ENCODE assay signal across 22 cellular contexts in the genomic region with DNA sequence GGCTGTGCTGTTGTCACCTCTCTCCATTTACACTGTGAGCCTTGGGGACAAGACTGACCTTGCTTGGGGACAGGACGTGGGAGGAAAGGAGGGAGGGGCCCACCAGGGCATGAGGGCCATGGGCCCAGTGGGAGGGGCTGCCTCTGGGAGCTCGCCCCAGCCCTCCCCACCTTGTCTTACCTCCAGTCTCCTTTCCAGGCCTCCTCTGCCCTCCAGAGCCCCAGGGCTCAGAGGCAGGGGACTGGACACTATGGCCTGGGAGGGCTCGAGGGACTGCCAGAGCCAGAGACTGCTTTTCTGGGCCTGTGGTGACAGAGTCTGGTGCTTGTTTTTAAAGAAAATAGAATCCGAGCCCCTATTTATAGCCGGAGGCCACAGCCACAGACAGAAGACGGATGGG. TPM values are rescaled to one million over a fixed set of nuclear protein-coding genes. Genes with fewer than 3 reads are reported as not detected.
DNase-seq lines count a peak whose midpoint lies in the region; ATAC-seq, FAIRE-seq and TF ChIP-seq lines count a peak whose summit lies in the region.
"Had no signal": no experiment of that assay in that cellular context is flagged by ENCODE, and none has a peak within 500 bp of the region (broad histone marks: within the 10 kb centered on the region; RNA-seq: fewer than 3 reads in every experiment).

No MANE protein-coding gene starts in this region.

- H3K9me1 ChIP-seq in K562 (ENCODE audit: control insufficient read depth, insufficient read depth, low read length), result no peaks in the 10 kb centered on the region

- DNase-seq in cardiac muscle cell (ENCODE audit: low read depth in 1 of 2, low spot score in 1 of 2) (no peak), cardiac septum (ENCODE audit: low spot score) (no peak), K562 (ENCODE audit: extremely low read depth in 1 of 4, low spot score in 3 of 4) (peak in 2 of 4 experiments; percentile 23 to 45), naive B cell (no peak), tibial nerve (ENCODE audit: low spot score in 2 of 2) (no peak), kidney tubule cell (ENCODE audit: low spot score) (no peak), AG08396 (ENCODE audit: low spot score) (no peak)
- DNase-seq: 8988T; activated CD8-positive, alpha-beta T cell treated with anti-CD3 and anti-CD28 coated beads, Interleukin-2, amount 10 ng/mL, durations not matched to agents 7 days and 5 days; activated T-cell treated with anti-CD3 and anti-CD28 coated beads, Interleukin-2, amount 50 U/mL, for 72 hours; DMS53; KBM-7; NK-92 treated with Interleukin-12 subunit alpha and Interleukin-12 subunit beta, amount 100 ng/mL, for 24 hours; RPMI8226; stimulated activated CD4-positive, alpha-beta T cell treated with anti-CD3 and anti-CD28 coated beads, Interleukin-4, amount 100 ng/mL, for 24 hours had no signal

- peak; percentile 57 for ATAC-seq in K562
- no peak for ATAC-seq in naive B cell (ENCODE audit: low read depth in 2 of 2)
- ATAC-seq in HG03378 (IDR thresholded peaks at IDR 0.05; ENCODE audit: unreplicated experiment), result no peak
- ATAC-seq: activated CD8-positive, alpha-beta T cell treated with anti-CD3 and anti-CD28 coated beads, Interleukin-2, amount 10 ng/mL, durations not matched to agents 7 days and 5 days; activated T-cell treated with anti-CD3 and anti-CD28 coated beads, Interleukin-2, amount 50 U/mL, for 72 hours; sciatic nerve had no signal

- in situ Hi-C loops in K562 (cut with MboI), result no loop called here

- no peak overlapping the region for H3K4me2 ChIP-seq in K562 (ENCODE audit: insufficient read depth, low read length)
- H3K4me2 ChIP-seq: neural progenitor cell had no signal

- H3K9ac ChIP-seq in K562 (ENCODE audit: insufficient read depth in 1 of 2, low read depth in 2 of 2, low read length in 2 of 2), result peak overlapping the region in 1 of 2 experiments; percentile 35; a peak in 2 of 4 replicates
- H3K9ac ChIP-seq: neural progenitor cell had no signal

- TF ChIP-seq POLR2A in K562 (conservative IDR thresholded peaks at IDR 0.05), result no peak
- no peak for TF ChIP-seq POLR2A in tibial nerve (IDR thresholded peaks at IDR 0.05)

- POLR2A ChIA-PET in K562 (lab: Yijun Ruan, JAX), result no interaction called here

- H3K4me3 ChIP-seq in cardiac muscle cell, result no peak overlapping the region
- no peak overlapping the region for H3K4me3 ChIP-seq in K562
- no peak overlapping the region for H3K4me3 ChIP-seq in tibial nerve
- H3K4me3 ChIP-seq: neural progenitor cell had no signal

- no peaks in the 10 kb centered on the region for H3K79me2 ChIP-seq in K562 (ENCODE audit: control insufficient read depth, insufficient read depth, low read length)

- intact Hi-C loops in cardiac septum (cut with DNase I) (no loop called here), K562 (cut with micrococcal nuclease) (no loop called here)

- CTCF ChIA-PET in K562 (lab: Yijun Ruan, JAX; ENCODE audit: low intra/inter-chr PET ratio), result interaction anchor here (0.7 kb wide), 1 partner anchor 125 kb away, joined by 5 read pairs; no protein-coding TSS in a partner anchor

- no peaks in the 10 kb centered on the region for H3K9me3 ChIP-seq in cardiac muscle cell (ENCODE audit: low read depth)
- no peaks in the 10 kb centered on the region for H3K9me3 ChIP-seq in K562 (replicated peaks; ENCODE audit: control insufficient read depth, insufficient read depth, low read depth, low read length)
- no peaks in the 10 kb centered on the region for H3K9me3 ChIP-seq in tibial nerve

- peak; percentile 55 for FAIRE-seq in K562 (lab: Jason Lieb, UNC)
- FAIRE-seq: endometrium had no signal

- no peak overlapping the region for H2AFZ ChIP-seq in K562 (ENCODE audit: low read depth, low read length)
- H2AFZ ChIP-seq: neural progenitor cell had no signal

- H3K27ac ChIP-seq in cardiac muscle cell (peak overlapping the region; percentile 75), K562 (ENCODE audit: extremely low read depth, low read depth, low read length) (no peak overlapping the region), tibial nerve (peak overlapping the region; percentile 72 to 98 (median 84))
- H3K27ac ChIP-seq: HL-60, neural progenitor cell, VCaP had no signal

- H3K4me3 Mint-ChIP-seq in naive B cell, result peak overlapping the region in 5 of 8 donors; percentile 26 to 75 (median 67)
- H3K4me3 Mint-ChIP-seq: activated CD8-positive, alpha-beta T cell treated with anti-CD3 and anti-CD28 coated beads, Interleukin-2, amount 10 ng/mL, durations not matched to agents 7 days and 5 days; activated T-cell treated with anti-CD3 and anti-CD28 coated beads, Interleukin-2, amount 50 U/mL, for 72 hours; neural progenitor cell; type B pancreatic cell had no signal

- peaks cover 18% of the 10 kb centered on the region for H3K4me1 ChIP-seq in cardiac muscle cell (ENCODE audit: low read depth)
- H3K4me1 ChIP-seq in K562 (replicated peaks in 1 of 2; ENCODE audit: control insufficient read depth in 2 of 2, insufficient read depth in 2 of 2, low read length in 2 of 2), result peaks cover 0 to 17% of the 10 kb centered on the region in 2 experiments; a peak in 3 of 5 replicates
- H3K4me1 ChIP-seq in tibial nerve, result peaks cover 0 to 86% (median 70%) of the 10 kb centered on the region in 4 donors
- H3K4me1 ChIP-seq: neural progenitor cell had no signal

- H3K36me3 Mint-ChIP-seq in naive B cell, result no peaks in the 10 kb centered on the region
- H3K36me3 Mint-ChIP-seq: neural progenitor cell, type B pancreatic cell had no signal

- TF ChIP-seq RAD21 in K562 (CRISPR knock-in tag; conservative IDR thresholded peaks at IDR 0.05 in 1 of 2, IDR thresholded peaks at IDR 0.05 in 1 of 2), result no peak

- peaks cover 0 to 2% (median 0%) of the 10 kb centered on the region in 7 donors for H3K9me3 Mint-ChIP-seq in naive B cell
- H3K9me3 Mint-ChIP-seq: activated T-cell treated with anti-CD3 and anti-CD28 coated beads, Interleukin-2, amount 50 U/mL, for 72 hours; neural progenitor cell; type B pancreatic cell had no signal

- H4K20me1 ChIP-seq in K562 (replicated peaks; ENCODE audit: control insufficient read depth, insufficient read depth, low read length), result no peaks in the 10 kb centered on the region

- BruUV-seq in K562 (replicated peaks; lab: Mats Ljungman, UMichigan), result no TSS peak

- TF ChIP-seq EP300 in K562 (IDR thresholded peaks at IDR 0.05; ENCODE audit: low read length), result no peak
- no peak for TF ChIP-seq EP300 in tibial nerve (IDR thresholded peaks at IDR 0.05)

- WGBS in K562 (ENCODE audit: insufficient coverage, low coverage, missing lambda C conversion rate), result 40% methylated on average over 3 of the region's 6 CpGs
- WGBS in tibial nerve, 2 donors, result 45 to 68% methylated on average over 2 to 4 of the region's 6 CpGs

- no peaks in the 10 kb centered on the region for H3K36me3 ChIP-seq in cardiac muscle cell
- H3K36me3 ChIP-seq in K562 (ENCODE audit: control insufficient read depth, insufficient read depth, low read length), result no peaks in the 10 kb centered on the region
- peaks cover 0 to 7% (median 0%) of the 10 kb centered on the region in 3 donors for H3K36me3 ChIP-seq in tibial nerve
- H3K36me3 ChIP-seq: neural progenitor cell had no signal

- TF ChIP-seq CTCF in cardiac muscle cell (IDR thresholded peaks at IDR 0.05; ENCODE audit: low read depth, low read length), result no peak
- TF ChIP-seq CTCF in K562 (IDR thresholded peaks at IDR 0.05 in 2 of 3, conservative IDR thresholded peaks at IDR 0.05 in 1 of 3; ENCODE audit: insufficient read depth in 2 of 3, low read depth in 1 of 3, low read length in 3 of 3), result no peak
- no peak for TF ChIP-seq CTCF in tibial nerve (IDR thresholded peaks at IDR 0.05)

- H3K4me1 Mint-ChIP-seq in naive B cell, result peaks cover 41 to 50% (median 49%) of the 10 kb centered on the region in 3 donors

- H3K27me3 ChIP-seq in cardiac muscle cell, result no peaks in the 10 kb centered on the region
- H3K27me3 ChIP-seq in K562 (ENCODE audit: control insufficient read depth in 2 of 2, insufficient read depth in 2 of 2, low read length in 2 of 2), result no peaks in the 10 kb centered on the region
- no peaks in the 10 kb centered on the region for H3K27me3 ChIP-seq in tibial nerve
- H3K27me3 ChIP-seq: neural progenitor cell had no signal

- peak overlapping the region in 5 of 6 donors; percentile 10 to 86 (median 73) for H3K27ac Mint-ChIP-seq in naive B cell
- H3K27ac Mint-ChIP-seq: activated CD8-positive, alpha-beta T cell treated with anti-CD3 and anti-CD28 coated beads, Interleukin-2, amount 10 ng/mL, durations not matched to agents 7 days and 5 days; activated T-cell treated with anti-CD3 and anti-CD28 coated beads, Interleukin-2, amount 50 U/mL, for 72 hours; neural progenitor cell; type B pancreatic cell had no signal

- peaks cover 0 to 3% (median 0%) of the 10 kb centered on the region in 3 donors for H3K27me3 Mint-ChIP-seq in naive B cell

RNA-seq across cellular contexts. Expression of gene CSPG4, which starts 10.2 kb away (rescaled TPM):
- 17.2 and 30.6 TPM in 2 replicates for total RNA-seq in cardiac muscle cell
- 7.1 and 12.1 TPM in 2 replicates for polyA plus RNA-seq in cardiac muscle cell
- total RNA-seq in cardiac septum, result 21.3 TPM
- total RNA-seq in K562 (2011; cell fraction: chromatin; rRNA removed; ENCODE audit: low replicate concordance), result 0.07 and 1.1 TPM in 2 replicates
- 0.39 and 1.2 TPM in 2 replicates for total RNA-seq in K562 (2011; cell fraction: nucleolus; rRNA removed)
- 0.22 and 0.23 TPM in 2 replicates for total RNA-seq in K562 (2011; cell fraction: nucleoplasm; rRNA removed)
- total RNA-seq in K562 (2014; rRNA removed), result 0.08 TPM in 1 of 2 replicates, not detected in the other
- total RNA-seq in K562 (2014; rRNA removed; fragmentation: Illumina TruSeq; extraction: Trizol), result not detected in 2 replicates
- total RNA-seq in K562 (2015; rRNA removed; fragmentation: Illumina TruSeq; extraction: Trizol), result under 0.01 TPM in 1 of 2 replicates, not detected in the other
- total RNA-seq in K562 (2021), result 0.07 TPM in 2 replicates
- 0.04 and 0.08 TPM in 2 replicates for polyA plus RNA-seq in K562 (2011; rRNA removed)
- polyA plus RNA-seq in K562 (2011; cell fraction: cytosol; rRNA removed), result 0.06 and 0.16 TPM in 2 replicates
- polyA plus RNA-seq in K562 (2011; cell fraction: nucleus; rRNA removed), result 0.21 and 0.73 TPM in 2 replicates
- 0.10 and 0.32 TPM in 2 replicates for polyA plus RNA-seq in K562 (2012)
- polyA plus RNA-seq in K562 (2014; fragmentation: Illumina TruSeq; extraction: Trizol), result 0.01 and 0.03 TPM in 2 replicates
- not detected for polyA plus RNA-seq in K562 (2014; fragmentation: Nextera tagmentation; extraction: Ambion mirVana)
- not detected in 2 replicates for polyA plus RNA-seq in K562 (2014; rRNA removed)
- 0.09 and 0.11 TPM in 2 replicates for polyA minus RNA-seq in K562 (2011; rRNA and poly(A)+ RNA removed)
- 0.29 and 0.73 TPM in 2 replicates for polyA minus RNA-seq in K562 (2011; cell fraction: cytosol; rRNA and poly(A)+ RNA removed)
- polyA minus RNA-seq in K562 (2011; cell fraction: nucleus; rRNA and poly(A)+ RNA removed), result 0.33 and 0.40 TPM in 2 replicates
- under 1 TPM in 2 of 6 donors, not detected in 4; 0.03 to 0.07 TPM for polyA plus RNA-seq in naive B cell (ENCODE audit: low read depth in 6 of 6)
- 100 to 1,000 TPM; 100 to 132 (median 115) TPM for total RNA-seq in tibial nerve
- total RNA-seq: activated CD8-positive, alpha-beta T cell treated with anti-CD3 and anti-CD28 coated beads, Interleukin-2, amount 10 ng/mL, durations not matched to agents 7 days and 5 days; activated T-cell treated with anti-CD3 and anti-CD28 coated beads, Interleukin-2, amount 50 U/mL, for 72 hours had no signal

RNA-seq across cellular contexts. Expression of gene SNX33, which starts 54.7 kb away (rescaled TPM):
- total RNA-seq in cardiac muscle cell (14.0 and 17.1 TPM in 2 replicates), cardiac septum (10.3 TPM), K562 (2014; rRNA removed) (10.0 and 13.0 TPM in 2 replicates), K562 (2014; rRNA removed; fragmentation: Illumina TruSeq; extraction: Trizol) (4.3 and 4.7 TPM in 2 replicates), K562 (2015; rRNA removed; fragmentation: Illumina TruSeq; extraction: Trizol) (8.3 and 8.8 TPM in 2 replicates), K562 (2021) (14.1 and 14.8 TPM in 2 replicates), tibial nerve (10 to 100 TPM; 29.7 to 44.9 (median 31.1) TPM)
- polyA plus RNA-seq in cardiac muscle cell (9.5 and 12.5 TPM in 2 replicates), K562 (2011; rRNA removed) (7.9 and 8.2 TPM in 2 replicates), K562 (2014; fragmentation: Illumina TruSeq; extraction: Trizol) (10.1 TPM in 2 replicates), K562 (2014; fragmentation: Nextera tagmentation; extraction: Ambion mirVana) (1 to 10 TPM; 1.4 to 1.8 TPM), K562 (2014; rRNA removed) (7.5 and 8.3 TPM in 2 replicates), naive B cell (ENCODE audit: low read depth in 6 of 6) (under 1 TPM in 1 of 6 donors, not detected in 5; 0.13 TPM)
- 12.7 and 30.2 TPM in 2 replicates for total RNA-seq in K562 (2011; cell fraction: chromatin; rRNA removed; ENCODE audit: low replicate concordance)
- total RNA-seq in K562 (2011; cell fraction: nucleolus; rRNA removed), result 20.0 and 22.7 TPM in 2 replicates
- total RNA-seq in K562 (2011; cell fraction: nucleoplasm; rRNA removed), result 17.2 and 19.9 TPM in 2 replicates
- polyA plus RNA-seq in K562 (2011; cell fraction: cytosol; rRNA removed), result 9.2 and 11.6 TPM in 2 replicates
- 16.8 and 25.3 TPM in 2 replicates for polyA plus RNA-seq in K562 (2011; cell fraction: nucleus; rRNA removed)
- 11.0 and 16.8 TPM in 2 replicates for polyA plus RNA-seq in K562 (2012)
- polyA minus RNA-seq in K562 (2011; rRNA and poly(A)+ RNA removed), result 10.9 and 12.8 TPM in 2 replicates
- polyA minus RNA-seq in K562 (2011; cell fraction: cytosol; rRNA and poly(A)+ RNA removed), result 11.5 and 12.8 TPM in 2 replicates
- 10.5 and 12.7 TPM in 2 replicates for polyA minus RNA-seq in K562 (2011; cell fraction: nucleus; rRNA and poly(A)+ RNA removed)
